In the genomic region with DNA sequence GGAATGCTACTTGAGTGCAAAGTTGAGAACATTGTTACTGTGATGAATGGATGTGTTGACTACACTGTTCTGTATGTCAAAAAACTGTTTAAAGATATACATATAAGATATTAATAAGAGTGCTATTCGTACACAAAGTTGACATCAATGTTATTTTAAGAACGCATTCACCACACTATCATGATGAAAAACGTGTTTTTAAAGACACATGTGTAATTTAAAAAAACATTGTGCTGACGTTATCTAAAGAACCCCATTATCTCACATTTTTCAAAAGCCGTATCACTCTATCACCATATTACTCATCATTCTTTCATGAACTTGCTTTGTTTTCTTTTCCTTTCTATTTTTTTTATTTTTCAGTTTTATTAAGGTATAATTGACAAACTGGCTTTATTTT, we compare ENCODE assay signal across 12 cellular contexts.
"Had no signal": no experiment of that assay in that cellular context is flagged by ENCODE, and none has a peak within 500 bp of the region (broad histone marks: within the 10 kb centered on the region; RNA-seq: fewer than 3 reads in every experiment).

No MANE protein-coding gene starts in this region.

- H3K4me3 ChIP-seq: coronary artery, gastroesophageal sphincter had no signal

- ATAC-seq: gastroesophageal sphincter had no signal

- H3K9me3 ChIP-seq: gastroesophageal sphincter had no signal

- H3K36me3 ChIP-seq: gastroesophageal sphincter had no signal

- H3K27me3 ChIP-seq: gastroesophageal sphincter had no signal

- H3K4me1 ChIP-seq: gastroesophageal sphincter had no signal

- DNase-seq: activated CD4-positive, alpha-beta memory T cell treated with anti-CD3 and anti-CD28 coated beads, Interleukin-2, amount 10 ng/mL, durations not matched to agents 7 days and 5 days; activated gamma-delta T cell treated with Interleukin-2 at 50 U/mL for 16 hours; activated naive CD8-positive, alpha-beta T cell treated with anti-CD3 and anti-CD28 coated beads for 36 hours; activated T-cell treated with anti-CD3 and anti-CD28 coated beads, Interleukin-2, amount 50 U/mL, for 48 hours; anterior cingulate cortex; effector CD8-positive, alpha-beta T cell; erythroblast; naive B cell; small intestine; T-helper 9 cell had no signal
